In genomic region chr4:40265910-40266274, GRCh38 we compare ENCODE assay signal across 12 cellular contexts.
DNase-seq lines count a peak whose midpoint lies in the region; ATAC-seq and TF ChIP-seq lines count a peak whose summit lies in the region.
"Had no signal": no experiment of that assay in that cellular context is flagged by ENCODE, and none has a peak within 500 bp of the region (broad histone marks: within the 10 kb centered on the region; RNA-seq: fewer than 3 reads in every experiment).

No MANE protein-coding gene starts in this region.

- H4K5ac ChIP-seq in mesendoderm (ENCODE audit: low read length): no peak overlapping the region

- ATAC-seq in GM18909 (IDR thresholded peaks at IDR 0.05; ENCODE audit: poor library complexity, unreplicated experiment): peak; percentile 20
- no peak for ATAC-seq in HG03378 (IDR thresholded peaks at IDR 0.05; ENCODE audit: unreplicated experiment)
- ATAC-seq: pancreas had no signal

- no peak overlapping the region for H3K18ac ChIP-seq in mesendoderm (ENCODE audit: low read length)

- POLR2A ChIA-PET in A673 (lab: Charles Lee; ENCODE audit: low non-redundant PET): no interaction called here

- H3K9ac ChIP-seq in SK-N-MC (ENCODE audit: insufficient read length) (no peak overlapping the region), mesendoderm (ENCODE audit: low read length) (no peak overlapping the region)
- H3K9ac ChIP-seq: GM23248 had no signal

- intact Hi-C loops in A673 (cut with micrococcal nuclease; ENCODE audit: unreplicated experiment): no loop called here

- no peaks in the 10 kb centered on the region for H3K79me1 ChIP-seq in mesendoderm (ENCODE audit: low read length)

- no peak overlapping the region for H3K23ac ChIP-seq in mesendoderm (ENCODE audit: low read length)

- H3K27ac ChIP-seq in A673 (ENCODE audit: low read depth, low read length, poor library complexity, severe bottlenecking): peak overlapping the region; percentile 55
- H3K27ac ChIP-seq in SK-N-MC: peak overlapping the region; percentile 57; the same call in 1 of the 2 replicates
- no peak overlapping the region for H3K27ac ChIP-seq in mesendoderm (ENCODE audit: low read depth, low read length)
- H3K27ac ChIP-seq: GM23248, pancreas had no signal

- TF ChIP-seq CTCF in A673 (conservative IDR thresholded peaks at IDR 0.05; ENCODE audit: low read depth, low read length): no peak

- H3K4me2 ChIP-seq in mesendoderm (ENCODE audit: low read length): no peak overlapping the region

- H3K4ac ChIP-seq in mesendoderm (ENCODE audit: low read depth, low read length): no peak overlapping the region

- DNase-seq in A673 (ENCODE audit: low spot score) (no peak), SK-N-MC (ENCODE audit: low read depth, low spot score) (no peak), mesendoderm (no peak), DMS53 (lab: John Stamatoyannopoulos, UW) (no peak), DMS53 treated with DMSO at 0.1 percent for 48 hours (lab: John Stamatoyannopoulos, UW; ENCODE audit: unreplicated experiment) (no peak), NCI-H82 treated with DMSO at 0.1 percent for 48 hours (lab: John Stamatoyannopoulos, UW; ENCODE audit: unreplicated experiment) (no peak)
- DNase-seq: AML-193, GM23248, NCI-H226, pancreas had no signal

- no peak overlapping the region for H2BK120ac ChIP-seq in mesendoderm (ENCODE audit: low read depth, low read length)

- peaks cover 22% of the 10 kb centered on the region for H3K4me1 ChIP-seq in A673 (ENCODE audit: insufficient read depth, low read length, poor library complexity, severe bottlenecking)
- peaks cover 2% of the 10 kb centered on the region for H3K4me1 ChIP-seq in mesendoderm (ENCODE audit: control insufficient read depth, low read depth, low read length)
- H3K4me1 ChIP-seq: pancreas had no signal

- no CpG with 5 or more reads among the region's 4 CpGs for WGBS in mesendoderm (ENCODE audit: extremely low coverage, insufficient coverage, low lambda C conversion rate)

- H3K79me2 ChIP-seq in mesendoderm (ENCODE audit: control insufficient read depth, insufficient read depth, low read length): no peaks in the 10 kb centered on the region

- no peak overlapping the region for H3K56ac ChIP-seq in mesendoderm (ENCODE audit: low read length)

- H4K8ac ChIP-seq in mesendoderm (ENCODE audit: low read depth, low read length): no peak overlapping the region

- H2AK5ac ChIP-seq in mesendoderm (ENCODE audit: low read length): no peak overlapping the region

- CTCF ChIA-PET in A673 (lab: Charles Lee): no interaction called here

- peak overlapping the region; percentile 18 for H2BK5ac ChIP-seq in mesendoderm (ENCODE audit: low read length)

- no peak overlapping the region for H2BK15ac ChIP-seq in mesendoderm (replicated peaks; ENCODE audit: low read depth)

- H3K27me3 ChIP-seq in A673 (replicated peaks; ENCODE audit: insufficient read depth, low read depth, low read length, poor library complexity): no peaks in the 10 kb centered on the region
- H3K27me3 ChIP-seq in mesendoderm (ENCODE audit: insufficient read depth, low read length, poor library complexity): no peaks in the 10 kb centered on the region
- H3K27me3 ChIP-seq: pancreas had no signal

- no peaks in the 10 kb centered on the region for H3K36me3 ChIP-seq in A673 (ENCODE audit: insufficient read depth, low read length, poor library complexity, severe bottlenecking)
- no peaks in the 10 kb centered on the region for H3K36me3 ChIP-seq in SK-N-MC (ENCODE audit: insufficient read depth, low read length)
- H3K36me3 ChIP-seq in mesendoderm (ENCODE audit: control insufficient read depth, insufficient read depth, low read length): no peaks in the 10 kb centered on the region
- H3K36me3 ChIP-seq: pancreas had no signal

- H3K4me3 ChIP-seq in A673 (ENCODE audit: low read depth, low read length, poor library complexity, severe bottlenecking) (no peak overlapping the region), SK-N-MC (no peak overlapping the region), mesendoderm (ENCODE audit: low read length) (no peak overlapping the region)
- H3K4me3 ChIP-seq: GM23248, pancreas had no signal

- BruUV-seq in A673 (replicated peaks; lab: Mats Ljungman, UMichigan): no TSS peak

- H3K9me3 ChIP-seq in A673 (ENCODE audit: low read depth, low read length, poor library complexity, severe bottlenecking) (no peaks in the 10 kb centered on the region), SK-N-MC (ENCODE audit: low read depth, low read length) (no peaks in the 10 kb centered on the region)
- H3K9me3 ChIP-seq: pancreas had no signal
